18 cellular contexts compared by ENCODE assay signal in the genomic region with DNA sequence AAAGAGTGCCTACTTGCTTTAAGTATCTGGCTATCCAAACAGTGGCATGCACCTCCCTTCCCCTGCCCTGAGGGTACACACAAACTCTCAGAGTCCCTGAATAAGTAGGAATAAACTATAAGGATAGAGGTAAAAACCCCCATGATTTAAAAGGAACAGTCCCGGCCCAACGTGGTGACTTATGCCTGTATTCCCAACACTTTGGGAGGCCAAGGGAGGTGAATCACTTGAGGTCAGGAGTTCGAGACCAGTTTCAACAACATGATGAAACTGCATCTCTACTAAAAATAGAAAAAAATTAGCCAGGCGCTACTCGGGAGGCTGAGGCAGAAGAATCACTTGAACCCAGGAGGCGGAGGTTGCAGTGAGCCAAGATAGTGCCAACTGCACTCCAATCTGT. TPM values are rescaled to one million over a fixed set of nuclear protein-coding genes. Genes with fewer than 3 reads are reported as not detected.
DNase-seq lines count a peak whose midpoint lies in the region; ATAC-seq and TF ChIP-seq lines count a peak whose summit lies in the region.
"Had no signal": no experiment of that assay in that cellular context is flagged by ENCODE, and none has a peak within 500 bp of the region (broad histone marks: within the 10 kb centered on the region; RNA-seq: fewer than 3 reads in every experiment).

No MANE protein-coding gene starts in this region.

- H3K27ac ChIP-seq in Peyer's patch (peak overlapping the region in 3 of 4 donors; percentile 28 to 70 (median 64)), endodermal cell (ENCODE audit: low read depth, low read length) (no peak overlapping the region)
- H3K27ac ChIP-seq: SJSA1 had no signal

- ATAC-seq in GM19397 (IDR thresholded peaks at IDR 0.05; ENCODE audit: unreplicated experiment) = no peak
- ATAC-seq in GM18520 (IDR thresholded peaks at IDR 0.05; ENCODE audit: unreplicated experiment) = no peak
- ATAC-seq: activated CD4-positive, CD25-positive, alpha-beta regulatory T cell treated with anti-CD3 and anti-CD28 coated beads, Interleukin-2, amount 50 U/mL, for 24 hours; stimulated activated naive CD8-positive, alpha-beta T cell treated with anti-CD3 and anti-CD28 coated beads, Interleukin-15, Interleukin-2, amounts not matched to agents 100 U/mL and 50 U/mL, for 24 hours had no signal

- peak overlapping the region; percentile 33 for H3K4me3 Mint-ChIP-seq in activated naive CD4-positive, alpha-beta T cell treated with anti-CD3 and anti-CD28 coated beads, Interleukin-2, amount 50 U/mL, for 24 hours
- no peak overlapping the region for H3K4me3 Mint-ChIP-seq in endodermal cell
- H3K4me3 Mint-ChIP-seq: mesothelial cell of epicardium had no signal

- peak overlapping the region; percentile 94 for H3K27ac Mint-ChIP-seq in activated naive CD4-positive, alpha-beta T cell treated with anti-CD3 and anti-CD28 coated beads, Interleukin-2, amount 50 U/mL, for 24 hours
- no peak overlapping the region for H3K27ac Mint-ChIP-seq in endodermal cell
- H3K27ac Mint-ChIP-seq: mesothelial cell of epicardium had no signal

- no peaks in the 10 kb centered on the region for H3K27me3 Mint-ChIP-seq in activated naive CD4-positive, alpha-beta T cell treated with anti-CD3 and anti-CD28 coated beads, Interleukin-2, amount 50 U/mL, for 24 hours
- H3K27me3 Mint-ChIP-seq in endodermal cell (ENCODE audit: insufficient read depth) = no peaks in the 10 kb centered on the region

- H3K9ac ChIP-seq in endodermal cell (ENCODE audit: extremely low read depth, low read length, poor library complexity, severe bottlenecking) = no peak overlapping the region

- H3K27me3 ChIP-seq in Peyer's patch = no peaks in the 10 kb centered on the region
- no peaks in the 10 kb centered on the region for H3K27me3 ChIP-seq in endodermal cell (ENCODE audit: control insufficient read depth, insufficient read depth, low read length, poor library complexity, severe bottlenecking)
- H3K27me3 ChIP-seq: SJSA1 had no signal

- 92 to 93% methylated on average over 6 of the region's 6 CpGs for WGBS in endodermal cell (ENCODE audit: insufficient coverage in 1 of 2, insufficient read length in 1 of 2), 2 experiments

- H3K9me3 ChIP-seq in Peyer's patch (no peaks in the 10 kb centered on the region), endodermal cell (ENCODE audit: control insufficient read depth, low read length) (no peaks in the 10 kb centered on the region)
- H3K9me3 ChIP-seq: SJSA1 had no signal

- H3K4me1 Mint-ChIP-seq in activated naive CD4-positive, alpha-beta T cell treated with anti-CD3 and anti-CD28 coated beads, Interleukin-2, amount 50 U/mL, for 24 hours = peaks cover 74% of the 10 kb centered on the region
- peaks cover 4% of the 10 kb centered on the region for H3K4me1 Mint-ChIP-seq in endodermal cell

- no peak for DNase-seq in activated naive CD4-positive, alpha-beta T cell treated with anti-CD3 and anti-CD28 coated beads, Interleukin-2, amount 50 U/mL, for 16 hours
- DNase-seq in Peyer's patch (peak in 1 of 3 donors; percentile 25), endodermal cell (peak; percentile 5), skeletal muscle cell (ENCODE audit: low read depth) (peak; percentile 10), DMS153 treated with DMSO at 0.1 percent for 48 hours (lab: John Stamatoyannopoulos, UW; ENCODE audit: unreplicated experiment) (no peak)
- DNase-seq: NCI-H1694 treated with DMSO at 0.1 percent for 48 hours; NCI-H774; stimulated activated CD4-positive, alpha-beta T cell treated with anti-CD3 and anti-CD28 coated beads, Interleukin-2, amount 100 ng/mL, for 48 hours; stimulated activated naive CD8-positive, alpha-beta T cell treated with anti-CD3 and anti-CD28 coated beads, Interleukin-15, Interleukin-2, amounts not matched to agents 100 U/mL and 50 U/mL, for 24 hours had no signal

- H3K9me3 Mint-ChIP-seq in activated naive CD4-positive, alpha-beta T cell treated with anti-CD3 and anti-CD28 coated beads, Interleukin-2, amount 50 U/mL, for 24 hours = no peaks in the 10 kb centered on the region
- no peaks in the 10 kb centered on the region for H3K9me3 Mint-ChIP-seq in endodermal cell
- H3K9me3 Mint-ChIP-seq: mesothelial cell of epicardium had no signal

- TF ChIP-seq CTCF in Peyer's patch (IDR thresholded peaks at IDR 0.05) (no peak), endodermal cell (conservative IDR thresholded peaks at IDR 0.05) (no peak)

- H3K4me1 ChIP-seq in Peyer's patch = peaks cover 0 to 23% (median 0%) of the 10 kb centered on the region in 4 donors
- no peaks in the 10 kb centered on the region for H3K4me1 ChIP-seq in endodermal cell (ENCODE audit: control insufficient read depth, insufficient read depth, low read length)

- H3K36me3 Mint-ChIP-seq in activated naive CD4-positive, alpha-beta T cell treated with anti-CD3 and anti-CD28 coated beads, Interleukin-2, amount 50 U/mL, for 24 hours = peaks cover 26% of the 10 kb centered on the region
- no peaks in the 10 kb centered on the region for H3K36me3 Mint-ChIP-seq in endodermal cell (ENCODE audit: low read depth)

- H3K36me3 ChIP-seq in Peyer's patch (peaks cover 0 to 84% (median 0%) of the 10 kb centered on the region in 3 donors), endodermal cell (ENCODE audit: control insufficient read depth, insufficient read depth, low read length) (no peaks in the 10 kb centered on the region)
- H3K36me3 ChIP-seq: SJSA1 had no signal

- H3K4me3 ChIP-seq in Peyer's patch (no peak overlapping the region), endodermal cell (ENCODE audit: low read length) (no peak overlapping the region), skeletal muscle cell (ENCODE audit: low read depth, low read length) (no peak overlapping the region)
- H3K4me3 ChIP-seq: SJSA1 had no signal

- no peak for TF ChIP-seq POLR2A in Peyer's patch (IDR thresholded peaks at IDR 0.05)

RNA-seq across cellular contexts. Expression of gene SAMHD1, which starts 22.2 kb away (rescaled TPM):
- total RNA-seq in Peyer's patch (100 to 1,000 TPM in 1 of 4 donors, 10 to 100 TPM in 3; 26.4 to 195 (median 77.5) TPM), endodermal cell (1 to 10 TPM; 3.7 to 4.9 TPM)
- polyA plus RNA-seq in endodermal cell (2013, experiment 1 of 2) = 6.9 TPM
- 4.2 TPM for polyA plus RNA-seq in endodermal cell (2013, experiment 2 of 2)

RNA-seq across cellular contexts. Expression of gene TLDC2, which starts 53.4 kb away (rescaled TPM):
- total RNA-seq in Peyer's patch (100 to 1,000 TPM in 2 of 4 donors, 10 to 100 TPM in 2; 22.3 to 114 (median 70.1) TPM), endodermal cell (under 1 TPM; 0.18 to 0.24 TPM)
- polyA plus RNA-seq in endodermal cell (2013, experiment 1 of 2) = 0.36 TPM
- polyA plus RNA-seq in endodermal cell (2013, experiment 2 of 2) = 0.54 TPM
- total RNA-seq: fibroblast of villous mesenchyme, H4, pulmonary artery endothelial cell, SJSA1 had no signal

Comparison
In these comparisons a context has a peak if more than half of its experiments do, and no peak if none do; other contexts are left out.
1. DNase-seq: peak in endodermal cell (single experiment) and skeletal muscle cell (single experiment); none in activated naive CD4-positive, alpha-beta T cell treated with anti-CD3 and anti-CD28 coated beads, Interleukin-2, amount 50 U/mL, for 16 hours (single experiment) and DMS153 treated with DMSO at 0.1 percent for 48 hours (single experiment).
2. RNA of gene SAMHD1, which starts 22.2 kb away (total RNA-seq): 26.4 to 195 TPM in Peyer's patch; 3.7 to 4.9 TPM in endodermal cell; every median in the first group is over 4 times any median in the second.
3. RNA of gene TLDC2, which starts 53.4 kb away (total RNA-seq): 22.3 to 114 TPM in Peyer's patch; 0.18 to 0.24 TPM in endodermal cell; every median in the first group is over 10 times any median in the second.